14 cellular contexts compared by ENCODE assay signal in the genomic region with DNA sequence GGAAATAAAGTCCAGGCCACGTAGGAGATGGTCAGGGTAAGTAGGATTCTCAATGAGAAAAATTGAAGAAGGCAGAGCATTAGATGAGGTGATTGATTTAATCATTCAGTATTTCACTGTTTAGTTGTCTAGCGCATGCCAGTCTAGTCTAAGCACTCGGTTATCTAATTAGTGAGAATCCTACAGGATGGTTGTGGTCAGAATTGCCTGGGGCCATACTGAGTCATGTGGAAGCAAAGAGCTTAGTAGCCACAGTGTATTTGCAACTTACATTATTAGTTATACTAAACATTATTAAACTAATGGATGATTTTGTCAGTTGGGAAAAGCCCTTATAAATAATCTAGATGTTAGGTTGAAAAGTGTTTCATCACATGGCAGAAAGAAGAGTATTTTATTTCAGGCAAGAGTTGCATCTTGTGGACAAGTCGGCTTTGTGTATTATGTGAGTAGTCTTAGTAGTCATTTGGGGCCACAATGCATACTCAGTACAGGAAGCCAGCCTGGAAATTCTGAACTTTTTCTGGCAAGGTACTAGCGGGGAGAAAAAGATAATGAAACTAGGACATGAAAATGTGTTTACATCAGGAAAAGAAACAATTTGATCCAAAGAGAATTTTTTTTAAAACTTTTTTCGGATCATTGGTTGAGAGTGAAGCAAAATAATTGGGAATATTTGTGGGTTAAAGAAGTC. TPM values are rescaled to one million over a fixed set of nuclear protein-coding genes. Genes with fewer than 3 reads are reported as not detected.
DNase-seq lines count a peak whose midpoint lies in the region; ATAC-seq and TF ChIP-seq lines count a peak whose summit lies in the region.
"Had no signal": no experiment of that assay in that cellular context is flagged by ENCODE, and none has a peak within 500 bp of the region (broad histone marks: within the 10 kb centered on the region; RNA-seq: fewer than 3 reads in every experiment).

No MANE protein-coding gene starts in this region.

- in situ Hi-C loops in KBM-7 (cut with MboI; ENCODE audit: low pct_unique_long_range_greater_than_20kb, low sequenced_read_pairs): no loop called here

- ATAC-seq in T-helper 17 cell (no peak), GM21423 (IDR thresholded peaks at IDR 0.05; ENCODE audit: unreplicated experiment) (no peak)
- ATAC-seq in naive thymus-derived CD8-positive, alpha-beta T cell: no peak

- no peaks in the 10 kb centered on the region for H3K9me3 ChIP-seq in T-helper 17 cell (ENCODE audit: control insufficient read depth, low read length, poor library complexity, severe bottlenecking)
- H3K9me3 ChIP-seq in spleen: no peaks in the 10 kb centered on the region
- H3K9me3 ChIP-seq: uterus had no signal

- peaks cover 0 to 63% (median 21%) of the 10 kb centered on the region in 6 donors for H3K4me1 ChIP-seq in spleen

- 80 to 90% (median 85%) methylated on average over 6 of the region's 6 CpGs for WGBS in spleen, 5 donors

- H3K4me1 Mint-ChIP-seq in T-helper 17 cell: peaks cover 5% of the 10 kb centered on the region
- peaks cover 6 to 12% (median 10%) of the 10 kb centered on the region in 4 donors for H3K4me1 Mint-ChIP-seq in naive thymus-derived CD8-positive, alpha-beta T cell

- peaks cover 5% of the 10 kb centered on the region for H3K36me3 Mint-ChIP-seq in T-helper 17 cell (ENCODE audit: low read depth)
- H3K36me3 Mint-ChIP-seq in naive thymus-derived CD8-positive, alpha-beta T cell: peaks cover 0 to 47% (median 15%) of the 10 kb centered on the region in 3 donors

- POLR2A ChIA-PET in naive thymus-derived CD8-positive, alpha-beta T cell (lab: Charles Lee): no interaction called here

- no peaks in the 10 kb centered on the region for H3K9me3 Mint-ChIP-seq in naive thymus-derived CD8-positive, alpha-beta T cell
- H3K9me3 Mint-ChIP-seq: brain had no signal

- intact Hi-C loops in spleen (cut with DNase I; ENCODE audit: low total_unique reads): no loop called here

- peak overlapping the region in 7 of 8 donors; percentile 5 to 72 (median 60) for H3K27ac ChIP-seq in spleen

- no peak for TF ChIP-seq CTCF in spleen (IDR thresholded peaks at IDR 0.05 in 8 of 11, conservative IDR thresholded peaks at IDR 0.05 in 3 of 11)

- peak overlapping the region; percentile 75 for H3K27ac Mint-ChIP-seq in T-helper 17 cell
- peak overlapping the region in 1 of 10 donors; percentile 23 for H3K27ac Mint-ChIP-seq in naive thymus-derived CD8-positive, alpha-beta T cell
- H3K27ac Mint-ChIP-seq: progenitor cell of endocrine pancreas had no signal

- H3K36me3 ChIP-seq in spleen: peaks cover 0 to 44% (median 6%) of the 10 kb centered on the region in 6 donors
- H3K36me3 ChIP-seq: uterus had no signal

- TF ChIP-seq POLR2A in spleen (IDR thresholded peaks at IDR 0.05): no peak

- no peak overlapping the region for H3K4me3 Mint-ChIP-seq in T-helper 17 cell
- H3K4me3 Mint-ChIP-seq in naive thymus-derived CD8-positive, alpha-beta T cell: no peak overlapping the region
- H3K4me3 Mint-ChIP-seq: brain had no signal

- no peaks in the 10 kb centered on the region for H3K27me3 Mint-ChIP-seq in T-helper 17 cell
- no peaks in the 10 kb centered on the region for H3K27me3 Mint-ChIP-seq in naive thymus-derived CD8-positive, alpha-beta T cell
- H3K27me3 Mint-ChIP-seq: brain, progenitor cell of endocrine pancreas had no signal

- DNase-seq in H4 (ENCODE audit: low spot score) (peak; percentile 52), T-helper 17 cell (no peak), fibroblast of peridontal ligament (ENCODE audit: extremely low read depth) (peak; percentile 42), spleen (no peak), KBM-7 (no peak)
- no peak for DNase-seq in naive thymus-derived CD8-positive, alpha-beta T cell
- DNase-seq: activated CD8-positive, alpha-beta memory T cell treated with anti-CD3 and anti-CD28 coated beads, Interleukin-2, amount 50 U/mL, for 4 hours; mesendoderm; NCI-H2081 treated with DMSO at 0.1 percent for 48 hours; T-helper 9 cell; uterus had no signal

- peak overlapping the region in 1 of 8 donors; percentile 2 for H3K4me3 ChIP-seq in spleen
- H3K4me3 ChIP-seq: uterus had no signal

- no peaks in the 10 kb centered on the region for H3K27me3 ChIP-seq in spleen (replicated peaks in 1 of 7)
- H3K27me3 ChIP-seq: uterus had no signal

RNA-seq across cellular contexts. Expression of a gene that starts 31.9 kb away (rescaled TPM):
- 1.4 and 1.8 TPM in 2 replicates for total RNA-seq in H4 (2014; rRNA removed; shearing (Covaris generic))
- total RNA-seq in T-helper 17 cell: 10 to 100 TPM; 17.2 to 29.3 TPM
- 10 to 100 TPM; 15.3 to 21.8 (median 17.9) TPM for total RNA-seq in spleen
- 1 to 10 TPM; 3.2 to 4.1 (median 3.2) TPM for polyA plus RNA-seq in spleen
- total RNA-seq in naive thymus-derived CD8-positive, alpha-beta T cell: 10 to 100 TPM; 15.8 to 17.0 TPM
- 1 to 10 TPM in 1 of 3 donors, under 1 TPM in 2; 0.68 to 1.7 (median 0.91) TPM for polyA plus RNA-seq in naive thymus-derived CD8-positive, alpha-beta T cell

Comparison
In these comparisons a context has a peak if more than half of its experiments do, and no peak if none do; other contexts are left out.
1. DNase-seq: peak in H4 (single experiment) and fibroblast of peridontal ligament (single experiment); none in T-helper 17 cell (0 of 3), spleen (single experiment), naive thymus-derived CD8-positive, alpha-beta T cell (0 of 10) and KBM-7 (single experiment).